In the genomic region with DNA sequence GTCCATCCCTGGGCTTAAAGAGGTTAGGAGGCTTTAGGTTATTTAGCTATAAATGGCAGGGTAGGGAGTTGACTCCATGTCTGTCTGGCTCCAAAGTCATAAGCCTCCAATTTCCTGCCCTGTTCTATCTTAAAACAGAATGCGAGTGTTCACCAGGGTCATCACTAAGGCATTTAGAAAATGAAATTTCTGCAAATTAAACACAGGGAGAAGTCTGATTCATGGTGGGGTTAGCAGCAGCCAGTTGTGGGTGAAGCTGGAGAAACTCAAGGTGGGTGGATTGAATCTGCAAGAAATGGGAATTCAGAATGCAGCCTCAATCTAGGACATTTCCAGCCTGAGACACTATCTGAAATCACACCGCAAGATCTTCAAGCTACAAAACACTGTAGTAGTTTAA, we compare ENCODE assay signal across 1 cellular context.
TF ChIP-seq lines count a peak whose summit lies in the region.

No MANE protein-coding gene starts in this region.

TF ChIP-seq in HepG2, 621 proteins besides CTCF, POLR2A, EP300 and RAD21:
- TF ChIP-seq TBL1XR1 (IDR thresholded peaks at IDR 0.05; ENCODE audit: borderline replicate concordance, low read length, partially characterized antibody) (no peak), ZNF205 (CRISPR knock-in tag; IDR thresholded peaks at IDR 0.05) (no peak), POLR2AphosphoS2 (IDR thresholded peaks at IDR 0.05; ENCODE audit: low read depth, low read length) (no peak), SALL2 (CRISPR knock-in tag; IDR thresholded peaks at IDR 0.05) (no peak), ZNF451 (CRISPR knock-in tag; IDR thresholded peaks at IDR 0.05) (no peak), MTERF4 (CRISPR knock-in tag; IDR thresholded peaks at IDR 0.05) (no peak), SP140L (CRISPR knock-in tag; IDR thresholded peaks at IDR 0.05; ENCODE audit: borderline replicate concordance) (no peak), MED1 (CRISPR knock-in tag; IDR thresholded peaks at IDR 0.05) (no peak), FOSL2 (CRISPR knock-in tag; IDR thresholded peaks at IDR 0.05) (no peak), ZC3H13 (CRISPR knock-in tag; IDR thresholded peaks at IDR 0.05) (no peak)
- TF ChIP-seq, protein P1, sequence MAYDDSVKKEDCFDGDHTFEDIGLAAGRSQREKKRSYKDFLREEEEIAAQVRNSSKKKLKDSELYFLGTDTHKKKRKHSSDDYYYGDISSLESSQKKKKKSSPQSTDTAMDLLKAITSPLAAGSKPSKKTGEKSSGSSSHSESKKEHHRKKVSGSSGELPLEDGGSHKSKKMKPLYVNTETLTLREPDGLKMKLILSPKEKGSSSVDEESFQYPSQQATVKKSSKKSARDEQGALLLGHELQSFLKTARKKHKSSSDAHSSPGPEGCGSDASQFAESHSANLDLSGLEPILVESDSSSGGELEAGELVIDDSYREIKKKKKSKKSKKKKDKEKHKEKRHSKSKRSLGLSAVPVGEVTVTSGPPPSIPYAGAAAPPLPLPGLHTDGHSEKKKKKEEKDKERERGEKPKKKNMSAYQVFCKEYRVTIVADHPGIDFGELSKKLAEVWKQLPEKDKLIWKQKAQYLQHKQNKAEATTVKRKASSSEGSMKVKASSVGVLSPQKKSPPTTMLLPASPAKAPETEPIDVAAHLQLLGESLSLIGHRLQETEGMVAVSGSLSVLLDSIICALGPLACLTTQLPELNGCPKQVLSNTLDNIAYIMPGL (CRISPR knock-in tag; IDR thresholded peaks at IDR 0.05; ENCODE audit: borderline replicate concordance in 1 of 2, low read depth in 1 of 2) = no peak
- TF ChIP-seq, protein P2, sequence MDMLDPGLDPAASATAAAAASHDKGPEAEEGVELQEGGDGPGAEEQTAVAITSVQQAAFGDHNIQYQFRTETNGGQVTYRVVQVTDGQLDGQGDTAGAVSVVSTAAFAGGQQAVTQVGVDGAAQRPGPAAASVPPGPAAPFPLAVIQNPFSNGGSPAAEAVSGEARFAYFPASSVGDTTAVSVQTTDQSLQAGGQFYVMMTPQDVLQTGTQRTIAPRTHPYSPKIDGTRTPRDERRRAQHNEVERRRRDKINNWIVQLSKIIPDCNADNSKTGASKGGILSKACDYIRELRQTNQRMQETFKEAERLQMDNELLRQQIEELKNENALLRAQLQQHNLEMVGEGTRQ (IDR thresholded peaks at IDR 0.05; ENCODE audit: low read depth, low read length) = no peak
- TF ChIP-seq, protein P2 (CRISPR knock-in tag; IDR thresholded peaks at IDR 0.05; ENCODE audit: borderline replicate concordance) = no peak
- TF ChIP-seq, protein P3, sequence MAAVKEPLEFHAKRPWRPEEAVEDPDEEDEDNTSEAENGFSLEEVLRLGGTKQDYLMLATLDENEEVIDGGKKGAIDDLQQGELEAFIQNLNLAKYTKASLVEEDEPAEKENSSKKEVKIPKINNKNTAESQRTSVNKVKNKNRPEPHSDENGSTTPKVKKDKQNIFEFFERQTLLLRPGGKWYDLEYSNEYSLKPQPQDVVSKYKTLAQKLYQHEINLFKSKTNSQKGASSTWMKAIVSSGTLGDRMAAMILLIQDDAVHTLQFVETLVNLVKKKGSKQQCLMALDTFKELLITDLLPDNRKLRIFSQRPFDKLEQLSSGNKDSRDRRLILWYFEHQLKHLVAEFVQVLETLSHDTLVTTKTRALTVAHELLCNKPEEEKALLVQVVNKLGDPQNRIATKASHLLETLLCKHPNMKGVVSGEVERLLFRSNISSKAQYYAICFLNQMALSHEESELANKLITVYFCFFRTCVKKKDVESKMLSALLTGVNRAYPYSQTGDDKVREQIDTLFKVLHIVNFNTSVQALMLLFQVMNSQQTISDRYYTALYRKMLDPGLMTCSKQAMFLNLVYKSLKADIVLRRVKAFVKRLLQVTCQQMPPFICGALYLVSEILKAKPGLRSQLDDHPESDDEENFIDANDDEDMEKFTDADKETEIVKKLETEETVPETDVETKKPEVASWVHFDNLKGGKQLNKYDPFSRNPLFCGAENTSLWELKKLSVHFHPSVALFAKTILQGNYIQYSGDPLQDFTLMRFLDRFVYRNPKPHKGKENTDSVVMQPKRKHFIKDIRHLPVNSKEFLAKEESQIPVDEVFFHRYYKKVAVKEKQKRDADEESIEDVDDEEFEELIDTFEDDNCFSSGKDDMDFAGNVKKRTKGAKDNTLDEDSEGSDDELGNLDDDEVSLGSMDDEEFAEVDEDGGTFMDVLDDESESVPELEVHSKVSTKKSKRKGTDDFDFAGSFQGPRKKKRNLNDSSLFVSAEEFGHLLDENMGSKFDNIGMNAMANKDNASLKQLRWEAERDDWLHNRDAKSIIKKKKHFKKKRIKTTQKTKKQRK (IDR thresholded peaks at IDR 0.05; ENCODE audit: low read length) = no peak
TF ChIP-seq in HepG2: peak in this region for 0.
